Comparison of ENCODE assay signal across 20 cellular contexts in the genomic region with DNA sequence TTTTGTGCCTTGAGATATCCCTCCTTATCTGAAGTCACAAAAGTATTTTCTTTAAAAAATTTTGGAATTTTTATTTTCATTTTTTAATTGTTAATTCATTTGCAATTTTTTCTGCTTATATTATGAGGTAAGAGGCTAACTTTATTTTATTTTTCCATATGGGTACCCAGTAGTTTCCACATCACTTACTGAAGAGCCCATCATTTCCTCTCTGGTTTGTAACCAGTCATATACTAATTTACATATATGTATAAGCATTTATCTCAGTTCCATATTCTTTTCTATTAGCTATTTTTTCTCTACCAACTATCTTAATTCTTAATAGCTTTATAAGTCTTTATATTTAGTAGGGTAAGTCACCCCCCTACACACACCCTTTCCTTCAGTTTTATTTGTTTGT. TPM values are rescaled to one million over a fixed set of nuclear protein-coding genes. Genes with fewer than 3 reads are reported as not detected.
"Had no signal": no experiment of that assay in that cellular context is flagged by ENCODE, and none has a peak within 500 bp of the region (broad histone marks: within the 10 kb centered on the region; RNA-seq: fewer than 3 reads in every experiment).

No MANE protein-coding gene starts in this region.

- H3K9me3 ChIP-seq: SJCRH30 had no signal

- DNase-seq: KBM-7, MV-4-11, NCI-H1048, NCI-H1105, NCI-H1417, NCI-H1436 treated with DMSO at 0.1 percent for 48 hours, NCI-H1694 treated with DMSO at 0.1 percent for 48 hours, NCI-H1930, NCI-H2081, NCI-H2107, NCI-H2227 treated with DMSO at 0.1 percent for 48 hours, NCI-H524, NCI-H774, PC-3, SHP77 treated with DMSO at 0.1 percent for 48 hours, SJCRH30 had no signal

- H3K4me3 ChIP-seq: SJCRH30 had no signal

- H3K36me3 ChIP-seq: SJCRH30 had no signal

- H3K27ac ChIP-seq: HL-60, SJCRH30 had no signal

- ATAC-seq: Panc1, PC-3, Right ventricle myocardium inferior had no signal

RNA-seq across cellular contexts. Expression of a gene that starts 27.0 kb away (rescaled TPM):
- total RNA-seq: MCF 10A had no signal
